Comparison of ENCODE assay signal across 8 cellular contexts in genomic region chr17:63445571-63446217, GRCh38. TPM values are rescaled to one million over a fixed set of nuclear protein-coding genes. Genes with fewer than 3 reads are reported as not detected.
A peak's percentile ranks its signal among the peaks of the same experiment; 100 is the strongest.
DNase-seq lines count a peak whose midpoint lies in the region; ATAC-seq and TF ChIP-seq lines count a peak whose summit lies in the region.

No MANE protein-coding gene starts in this region.

- no peaks in the 10 kb centered on the region for H3K36me3 Mint-ChIP-seq in WTC11
- no peaks in the 10 kb centered on the region for H3K36me3 Mint-ChIP-seq in stimulated activated memory B cell treated with anti-CD40 and anti-IgM and Interleukin-4, amounts not matched to agents 10 μg/mL and 1 μg/mL and 100 μg/mL, for 72 hours

- ATAC-seq in WTC11 (peak; percentile 80), lung (ENCODE audit: insufficient read depth, low FRiP score) (peak; percentile 75)
- peak; percentile 77 for ATAC-seq in stimulated activated memory B cell treated with anti-CD40 and anti-IgM and Interleukin-4, amounts not matched to agents 10 μg/mL and 1 μg/mL and 100 μg/mL, for 72 hours

- H3K9me3 ChIP-seq in MG63 (no peaks in the 10 kb centered on the region), lung (ENCODE audit: control insufficient read depth in 2 of 2, insufficient read depth in 1 of 2, low read length in 1 of 2) (no peaks in the 10 kb centered on the region)

- peaks cover 0 to 30% of the 10 kb centered on the region in 2 donors for H3K4me1 ChIP-seq in lung (ENCODE audit: control insufficient read depth in 2 of 2, insufficient read depth in 2 of 2, low read length in 2 of 2)

- CTCF ChIA-PET in GM10248 (lab: Yijun Ruan, JAX), result interaction anchor here (0.8 to 4.5 kb wide), 13 partner anchors 10 to 167 kb away, joined by 3 to 37 read pairs (median 6); no protein-coding TSS in a partner anchor
- CTCF ChIA-PET in WTC11 (lab: Charles Lee), result interaction anchor here (0.8 to 15.9 kb wide), 11 partner anchors 11 to 249 kb away, joined by 3 to 298 read pairs (median 4); partner anchors contain the start of genes ACE, DCAF7 and MAP3K3

- H3K4me3 ChIP-seq in MG63, result peak overlapping the region; percentile 65
- peak overlapping the region; percentile 79 for H3K4me3 ChIP-seq in coronary artery
- peak overlapping the region; percentile 58 for H3K4me3 ChIP-seq in lung

- TF ChIP-seq CTCF in GM10248 (IDR thresholded peaks at IDR 0.05; ENCODE audit: control extremely low read depth, extremely low read depth, low read depth, missing control alignments) (peak; percentile 23), WTC11 (IDR thresholded peaks at IDR 0.05) (peak; percentile 62), coronary artery (IDR thresholded peaks at IDR 0.05) (peak; percentile 39), lung (IDR thresholded peaks at IDR 0.05; ENCODE audit: control extremely low read depth, extremely low read depth) (no peak)

- no peaks in the 10 kb centered on the region for H3K9me3 Mint-ChIP-seq in WTC11
- H3K9me3 Mint-ChIP-seq in stimulated activated memory B cell treated with anti-CD40 and anti-IgM and Interleukin-4, amounts not matched to agents 10 μg/mL and 1 μg/mL and 100 μg/mL, for 72 hours, result no peaks in the 10 kb centered on the region

- peak overlapping the region; percentile 31 to 88 for H3K27ac ChIP-seq in coronary artery
- H3K27ac ChIP-seq in lung (ENCODE audit: low read depth in 1 of 2, low read length in 1 of 2), result peak overlapping the region in 1 of 2 donors; percentile 96

- H3K4me3 Mint-ChIP-seq in WTC11, result peak overlapping the region; percentile 64
- peak overlapping the region; percentile 72 for H3K4me3 Mint-ChIP-seq in stimulated activated memory B cell treated with anti-CD40 and anti-IgM and Interleukin-4, amounts not matched to agents 10 μg/mL and 1 μg/mL and 100 μg/mL, for 72 hours

- peak; percentile 64 for DNase-seq in GM10248 (ENCODE audit: extremely low spot score)
- peak; percentile 45 for DNase-seq in GOT3 (lab: John Stamatoyannopoulos, UW)
- peak; percentile 79 for DNase-seq in MG63
- peak; percentile 76 for DNase-seq in WTC11 (ENCODE audit: low spot score)
- DNase-seq in coronary artery (ENCODE audit: low spot score), result no peak
- peak; percentile 58 for DNase-seq in lung (ENCODE audit: low spot score)
- DNase-seq in dedifferentiated amniotic fluid mesenchymal stem cell (ENCODE audit: extremely low spot score), result no peak

- H3K4me1 Mint-ChIP-seq in WTC11, result peaks cover 36% of the 10 kb centered on the region
- H3K4me1 Mint-ChIP-seq in stimulated activated memory B cell treated with anti-CD40 and anti-IgM and Interleukin-4, amounts not matched to agents 10 μg/mL and 1 μg/mL and 100 μg/mL, for 72 hours, result peaks cover 16% of the 10 kb centered on the region

- H3K36me3 ChIP-seq in MG63 (peaks cover 5% of the 10 kb centered on the region; the same call in 1 of the 2 replicates), lung (ENCODE audit: control insufficient read depth in 2 of 2, insufficient read depth in 2 of 2, low read length in 2 of 2) (no peaks in the 10 kb centered on the region)

- H3K27ac Mint-ChIP-seq in WTC11, result no peak overlapping the region
- peak overlapping the region; percentile 80 for H3K27ac Mint-ChIP-seq in stimulated activated memory B cell treated with anti-CD40 and anti-IgM and Interleukin-4, amounts not matched to agents 10 μg/mL and 1 μg/mL and 100 μg/mL, for 72 hours

- 1 to 3% methylated on average over 33 to 53 of the region's 53 CpGs for WGBS in lung, 2 donors

- POLR2A ChIA-PET in GM10248 (lab: Yijun Ruan, JAX) (no interaction called here), WTC11 (lab: Charles Lee) (interaction anchor here (0.6 to 1.5 kb wide), 3 partner anchors 10 to 33 kb away, joined by 3 to 4 read pairs (median 4); no protein-coding TSS in a partner anchor)

- peaks cover 5% of the 10 kb centered on the region for H3K27me3 Mint-ChIP-seq in WTC11 (ENCODE audit: low read depth)
- H3K27me3 Mint-ChIP-seq in stimulated activated memory B cell treated with anti-CD40 and anti-IgM and Interleukin-4, amounts not matched to agents 10 μg/mL and 1 μg/mL and 100 μg/mL, for 72 hours, result no peaks in the 10 kb centered on the region

- no peaks in the 10 kb centered on the region for H3K27me3 ChIP-seq in MG63
- no peaks in the 10 kb centered on the region for H3K27me3 ChIP-seq in lung (ENCODE audit: control insufficient read depth, insufficient read depth)

TF ChIP-seq in WTC11, 78 proteins besides CTCF, POLR2A, EP300 and RAD21 (continues in another document):
- TF ChIP-seq NR2C2 (CRISPR knock-in tag; IDR thresholded peaks at IDR 0.05) (no peak), SMAD3 (CRISPR knock-in tag; IDR thresholded peaks at IDR 0.05; ENCODE audit: borderline replicate concordance) (peak; percentile 59; the same call in 1 of the 2 replicates), NFE2L1 (CRISPR knock-in tag; IDR thresholded peaks at IDR 0.05) (no peak), AFF4 (CRISPR knock-in tag; IDR thresholded peaks at IDR 0.05; ENCODE audit: borderline replicate concordance) (no peak), FOXJ3 (CRISPR knock-in tag; IDR thresholded peaks at IDR 0.05; ENCODE audit: borderline replicate concordance) (no peak), ZBTB43 (CRISPR knock-in tag; IDR thresholded peaks at IDR 0.05) (no peak), ZNF671 (CRISPR knock-in tag; IDR thresholded peaks at IDR 0.05) (no peak), ZNF232 (CRISPR knock-in tag; IDR thresholded peaks at IDR 0.05) (peak; percentile 4; the same call in 1 of the 2 replicates)
- TF ChIP-seq, protein P1, sequence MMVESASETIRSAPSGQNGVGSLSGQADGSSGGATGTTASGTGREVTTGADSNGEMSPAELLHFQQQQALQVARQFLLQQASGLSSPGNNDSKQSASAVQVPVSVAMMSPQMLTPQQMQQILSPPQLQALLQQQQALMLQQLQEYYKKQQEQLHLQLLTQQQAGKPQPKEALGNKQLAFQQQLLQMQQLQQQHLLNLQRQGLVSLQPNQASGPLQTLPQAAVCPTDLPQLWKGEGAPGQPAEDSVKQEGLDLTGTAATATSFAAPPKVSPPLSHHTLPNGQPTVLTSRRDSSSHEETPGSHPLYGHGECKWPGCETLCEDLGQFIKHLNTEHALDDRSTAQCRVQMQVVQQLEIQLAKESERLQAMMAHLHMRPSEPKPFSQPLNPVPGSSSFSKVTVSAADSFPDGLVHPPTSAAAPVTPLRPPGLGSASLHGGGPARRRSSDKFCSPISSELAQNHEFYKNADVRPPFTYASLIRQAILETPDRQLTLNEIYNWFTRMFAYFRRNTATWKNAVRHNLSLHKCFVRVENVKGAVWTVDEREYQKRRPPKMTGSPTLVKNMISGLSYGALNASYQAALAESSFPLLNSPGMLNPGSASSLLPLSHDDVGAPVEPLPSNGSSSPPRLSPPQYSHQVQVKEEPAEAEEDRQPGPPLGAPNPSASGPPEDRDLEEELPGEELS (CRISPR knock-in tag; IDR thresholded peaks at IDR 0.05), result no peak
- TF ChIP-seq, protein P2, sequence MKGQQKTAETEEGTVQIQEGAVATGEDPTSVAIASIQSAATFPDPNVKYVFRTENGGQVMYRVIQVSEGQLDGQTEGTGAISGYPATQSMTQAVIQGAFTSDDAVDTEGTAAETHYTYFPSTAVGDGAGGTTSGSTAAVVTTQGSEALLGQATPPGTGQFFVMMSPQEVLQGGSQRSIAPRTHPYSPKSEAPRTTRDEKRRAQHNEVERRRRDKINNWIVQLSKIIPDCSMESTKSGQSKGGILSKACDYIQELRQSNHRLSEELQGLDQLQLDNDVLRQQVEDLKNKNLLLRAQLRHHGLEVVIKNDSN (CRISPR knock-in tag; IDR thresholded peaks at IDR 0.05), result no peak

RNA-seq across cellular contexts. Expression of gene CYB561, which starts 0.4 kb away (rescaled TPM):
- total RNA-seq in MG63 (2014; rRNA removed; shearing (Covaris generic); ENCODE audit: low replicate concordance), result 18.6 and 42.8 TPM in 2 replicates
- total RNA-seq in WTC11 (2021) (27.0 to 35.1 TPM (median 28.7 TPM) in 3 replicates), lung (10 to 100 TPM; 42.4 to 97.9 TPM)
- 10 to 100 TPM; 41.2 to 49.2 TPM for polyA plus RNA-seq in lung

RNA-seq across cellular contexts. Expression of gene ACE, which starts 31.2 kb away (rescaled TPM):
- 0.40 TPM in 1 of 2 replicates, not detected in the other for total RNA-seq in MG63 (2014; rRNA removed; shearing (Covaris generic); ENCODE audit: low replicate concordance)
- total RNA-seq in WTC11 (2021) (7.0 to 8.1 TPM (median 7.8 TPM) in 3 replicates), lung (10 to 100 TPM; 48.5 to 87.3 TPM)
- 10 to 100 TPM in 1 of 2 donors, 1 to 10 TPM in 1; 5.5 to 22.1 TPM for polyA plus RNA-seq in lung

Comparison
In these comparisons a context has a peak if more than half of its experiments do, and no peak if none do; other contexts are left out.
1. DNase-seq: peak in GM10248 (single experiment), GOT3 (single experiment), MG63 (single experiment), WTC11 (single experiment) and lung (single experiment); none in coronary artery (single experiment) and dedifferentiated amniotic fluid mesenchymal stem cell (single experiment).
2. Peak in every context shown above with its lines, with median percentiles within 50 percentile points of each other: H3K4me3 ChIP-seq and ATAC-seq.